In genomic region chr19:7829162-7829520, GRCh38 we compare ENCODE assay signal across 1 cellular context.
TF ChIP-seq lines count a peak whose summit lies in the region.

No MANE protein-coding gene starts in this region.

TF ChIP-seq in IMR-90, 13 proteins besides CTCF, POLR2A, EP300 and RAD21 (continued from another document):
- TF ChIP-seq MAZ (IDR thresholded peaks at IDR 0.05; ENCODE audit: borderline replicate concordance, low read depth, low read length) (no peak), MXI1 (IDR thresholded peaks at IDR 0.05; ENCODE audit: borderline replicate concordance, low read depth, low read length) (no peak)
